25 cellular contexts compared by ENCODE assay signal in the genomic region with DNA sequence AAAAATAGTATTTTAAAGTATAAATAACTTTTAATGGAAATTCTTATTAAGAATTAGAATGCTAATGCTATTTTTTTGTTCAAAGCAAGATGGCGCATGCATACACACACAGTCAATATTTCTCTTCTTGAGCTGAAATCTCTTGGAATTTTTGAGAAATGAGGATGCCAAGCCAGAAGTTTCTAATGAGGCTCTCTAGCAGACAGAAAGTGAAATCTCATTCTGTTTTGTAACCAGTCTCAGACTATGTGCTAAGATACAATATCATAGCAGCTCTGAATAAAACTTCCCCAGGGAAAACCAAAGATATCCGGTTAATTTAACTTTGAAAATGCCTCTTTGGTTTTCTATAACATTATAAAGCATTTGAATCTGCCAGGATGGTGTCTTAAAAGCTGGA.
"Had no signal": no experiment of that assay in that cellular context is flagged by ENCODE, and none has a peak within 500 bp of the region (broad histone marks: within the 10 kb centered on the region; RNA-seq: fewer than 3 reads in every experiment).

No MANE protein-coding gene starts in this region.

- H3K9me3 ChIP-seq: adrenal gland, ascending aorta, esophagus squamous epithelium, heart left ventricle, left lung, neutrophil, thoracic aorta, uterus had no signal

- H3K27me3 ChIP-seq: adrenal gland, esophagus squamous epithelium, heart left ventricle, left lung, neutrophil, uterus had no signal

- H3K9me3 Mint-ChIP-seq: dendritic cell treated with granulocyte-macrophage colony-stimulating factor and Interleukin-4, amounts not matched to agents 40 ng/mL and 50 ng/mL, for 4 days; nephron; type B pancreatic cell had no signal

- H3K4me3 Mint-ChIP-seq: activated naive CD8-positive, alpha-beta T cell; dendritic cell treated with granulocyte-macrophage colony-stimulating factor and Interleukin-4, amounts not matched to agents 40 ng/mL and 50 ng/mL, for 4 days; nephron; type B pancreatic cell had no signal

- H3K4me1 Mint-ChIP-seq: nephron had no signal

- H3K36me3 Mint-ChIP-seq: activated naive CD8-positive, alpha-beta T cell had no signal

- DNase-seq: activated CD4-positive, alpha-beta T cell treated with anti-CD3 and anti-CD28 coated beads for 4 hours; activated CD4-positive, alpha-beta T cell treated with anti-CD3 and anti-CD28 coated beads, Interleukin-2, amount 50 U/mL, for 4 hours; activated effector memory CD4-positive, alpha-beta T cell treated with Interleukin-2 at 50 U/mL for 16 hours; activated naive CD4-positive, alpha-beta T cell treated with Interleukin-2 at 50 U/mL for 16 hours; adrenal gland; central memory CD4-positive, alpha-beta T cell; esophagus squamous epithelium; foreskin fibroblast; heart left ventricle; kidney glomerular epithelial cell; left lung; stimulated activated CD4-positive, alpha-beta T cell treated with anti-CD3 and anti-CD28 coated beads, Interleukin-2, amount 100 ng/mL, for 48 hours; stimulated activated naive CD4-positive, alpha-beta T cell treated with Interleukin-2 at 50 U/mL for 16 hours; uterus had no signal

- H3K27me3 Mint-ChIP-seq: brain; dendritic cell treated with granulocyte-macrophage colony-stimulating factor and Interleukin-4, amounts not matched to agents 40 ng/mL and 50 ng/mL, for 4 days; progenitor cell of endocrine pancreas; type B pancreatic cell had no signal

- H3K36me3 ChIP-seq: adrenal gland, ascending aorta, esophagus squamous epithelium, heart left ventricle, left lung, neutrophil, thoracic aorta, uterus had no signal

- H3K27ac Mint-ChIP-seq: activated naive CD8-positive, alpha-beta T cell; dendritic cell treated with granulocyte-macrophage colony-stimulating factor and Interleukin-4, amounts not matched to agents 40 ng/mL and 50 ng/mL, for 4 days; nephron; progenitor cell of endocrine pancreas; type B pancreatic cell had no signal

- H3K4me3 ChIP-seq: adrenal gland, ascending aorta, esophagus squamous epithelium, left lung, thoracic aorta, uterus had no signal

- H3K4me1 ChIP-seq: adrenal gland, ascending aorta, esophagus squamous epithelium, left lung, uterus had no signal

- H3K27ac ChIP-seq: adrenal gland, ascending aorta, epithelial cell of prostate, esophagus squamous epithelium, left lung, neutrophil, thoracic aorta, uterus, VCaP had no signal

- ATAC-seq: left lung had no signal
